ENCODE assay signal across 29 cellular contexts in genomic region chr11:589798-590197, GRCh38. TPM values are rescaled to one million over a fixed set of nuclear protein-coding genes. Genes with fewer than 3 reads are reported as not detected.
DNase-seq lines count a peak whose midpoint lies in the region; ATAC-seq, FAIRE-seq and TF ChIP-seq lines count a peak whose summit lies in the region.
"Had no signal": no experiment of that assay in that cellular context is flagged by ENCODE, and none has a peak within 500 bp of the region (broad histone marks: within the 10 kb centered on the region; RNA-seq: fewer than 3 reads in every experiment).

No MANE protein-coding gene starts in this region.

- no peak overlapping the region for H2BK15ac ChIP-seq in neuronal stem cell (ENCODE audit: low read length)

- no peak overlapping the region for H2BK120ac ChIP-seq in neuronal stem cell (ENCODE audit: low read depth, low read length)

- H3K36me3 ChIP-seq in Caco-2 (ENCODE audit: control insufficient read depth, insufficient read depth, low read length) = peaks cover 6% of the 10 kb centered on the region
- H3K36me3 ChIP-seq in GM12878 (ENCODE audit: control insufficient read depth in 2 of 2, insufficient read depth in 2 of 2, low read length in 1 of 2) = peaks cover 30 to 45% of the 10 kb centered on the region in 2 experiments
- peaks cover 56 to 85% of the 10 kb centered on the region in 2 donors for H3K36me3 ChIP-seq in neuronal stem cell (replicated peaks in 1 of 2; ENCODE audit: control insufficient read depth in 2 of 2, insufficient read depth in 2 of 2, low read length in 2 of 2)

- no peaks in the 10 kb centered on the region for H3K9me3 Mint-ChIP-seq in activated T-cell treated with anti-CD3 and anti-CD28 coated beads, Interleukin-2, amount 50 U/mL, for 72 hours
- no peaks in the 10 kb centered on the region for H3K9me3 Mint-ChIP-seq in Caco-2 (ENCODE audit: unreplicated experiment)
- H3K9me3 Mint-ChIP-seq in stimulated activated memory B cell treated with anti-CD40 and anti-IgM and Interleukin-4, amounts not matched to agents 10 μg/mL and 1 μg/mL and 100 μg/mL, for 72 hours = no peaks in the 10 kb centered on the region
- H3K9me3 Mint-ChIP-seq: CD14-positive monocyte had no signal

- H3K9ac ChIP-seq in GM12878 (ENCODE audit: control insufficient read depth, insufficient read depth, low read length) (no peak overlapping the region), neuronal stem cell (ENCODE audit: low read depth, low read length, poor library complexity) (no peak overlapping the region)
- H3K9ac ChIP-seq: SK-N-SH had no signal

- H4K20me1 ChIP-seq in GM12878 (ENCODE audit: control insufficient read depth, insufficient read depth) = no peaks in the 10 kb centered on the region

- no peak overlapping the region for H4K91ac ChIP-seq in neuronal stem cell (ENCODE audit: low read depth, low read length, poor library complexity)

- peak overlapping the region; percentile 79 for H3K27ac Mint-ChIP-seq in activated T-cell treated with anti-CD3 and anti-CD28 coated beads, Interleukin-2, amount 50 U/mL, for 72 hours
- peak overlapping the region; percentile 82 for H3K27ac Mint-ChIP-seq in Caco-2 (ENCODE audit: unreplicated experiment)
- H3K27ac Mint-ChIP-seq in stimulated activated memory B cell treated with anti-CD40 and anti-IgM and Interleukin-4, amounts not matched to agents 10 μg/mL and 1 μg/mL and 100 μg/mL, for 72 hours = no peak overlapping the region
- H3K27ac Mint-ChIP-seq: B cell had no signal

- no peak for TF ChIP-seq RAD21 in GM12878 (IDR thresholded peaks at IDR 0.05; ENCODE audit: insufficient read depth, low read depth, low read length)

- H3K79me1 ChIP-seq in neuronal stem cell (ENCODE audit: low read depth, low read length) = peaks cover 4% of the 10 kb centered on the region

- no peaks in the 10 kb centered on the region for H3K79me2 ChIP-seq in GM12878 (ENCODE audit: control insufficient read depth, insufficient read depth, low read length)

- TF ChIP-seq CTCF in Caco-2 (IDR thresholded peaks at IDR 0.05; ENCODE audit: insufficient read depth in 1 of 2, low read depth in 1 of 2, low read length in 1 of 2, severe bottlenecking in 1 of 2, unreplicated experiment in 1 of 2) (no peak), GM12878 (IDR thresholded peaks at IDR 0.05 in 2 of 3, conservative IDR thresholded peaks at IDR 0.05 in 1 of 3; ENCODE audit: control insufficient read depth in 2 of 3, extremely low read depth in 1 of 3, insufficient read depth in 1 of 3, low read depth in 3 of 3, low read length in 3 of 3) (no peak)

- H2BK5ac ChIP-seq in neuronal stem cell (ENCODE audit: low read length) = no peak overlapping the region

- H2BK12ac ChIP-seq in neuronal stem cell (ENCODE audit: low read length) = no peak overlapping the region

- no peak for ATAC-seq in activated T-cell treated with anti-CD3 and anti-CD28 coated beads, Interleukin-2, amount 50 U/mL, for 72 hours (replicated peaks in 1 of 2)
- no peak for ATAC-seq in GM12878
- ATAC-seq in stimulated activated memory B cell treated with anti-CD40 and anti-IgM and Interleukin-4, amounts not matched to agents 10 μg/mL and 1 μg/mL and 100 μg/mL, for 72 hours = no peak
- ATAC-seq: A549, HCT116, Panc1 had no signal

- H4K8ac ChIP-seq in neuronal stem cell (ENCODE audit: low read depth, low read length) = peak overlapping the region; percentile 74

- H3K27me3 Mint-ChIP-seq in activated T-cell treated with anti-CD3 and anti-CD28 coated beads, Interleukin-2, amount 50 U/mL, for 72 hours (ENCODE audit: low read depth) = no peaks in the 10 kb centered on the region
- H3K27me3 Mint-ChIP-seq in Caco-2 (ENCODE audit: insufficient read depth, unreplicated experiment) = no peaks in the 10 kb centered on the region
- no peaks in the 10 kb centered on the region for H3K27me3 Mint-ChIP-seq in stimulated activated memory B cell treated with anti-CD40 and anti-IgM and Interleukin-4, amounts not matched to agents 10 μg/mL and 1 μg/mL and 100 μg/mL, for 72 hours
- H3K27me3 Mint-ChIP-seq: B cell had no signal

- H3K27me3 ChIP-seq in Caco-2 (replicated peaks; ENCODE audit: control insufficient read depth, insufficient read depth, low read length) (no peaks in the 10 kb centered on the region), GM12878 (replicated peaks in 1 of 2; ENCODE audit: control insufficient read depth in 2 of 2, insufficient read depth in 2 of 2, low read length in 1 of 2) (no peaks in the 10 kb centered on the region), neuronal stem cell (ENCODE audit: control insufficient read depth in 3 of 3, insufficient read depth in 3 of 3, low read depth in 1 of 3, low read length in 3 of 3) (no peaks in the 10 kb centered on the region)
- H3K27me3 ChIP-seq: MG63 had no signal

- H3K14ac ChIP-seq in neuronal stem cell (ENCODE audit: low read length) = no peak overlapping the region

- H3K36me3 Mint-ChIP-seq in activated T-cell treated with anti-CD3 and anti-CD28 coated beads, Interleukin-2, amount 50 U/mL, for 72 hours (ENCODE audit: insufficient read depth in 2 of 2) = peaks cover 5 to 38% of the 10 kb centered on the region in 2 donors
- peaks cover 90% of the 10 kb centered on the region for H3K36me3 Mint-ChIP-seq in Caco-2 (ENCODE audit: insufficient read depth, unreplicated experiment)
- H3K36me3 Mint-ChIP-seq in stimulated activated memory B cell treated with anti-CD40 and anti-IgM and Interleukin-4, amounts not matched to agents 10 μg/mL and 1 μg/mL and 100 μg/mL, for 72 hours = peaks cover 70% of the 10 kb centered on the region

- H2AFZ ChIP-seq in GM12878 (ENCODE audit: control insufficient read depth, low read depth, low read length) = no peak overlapping the region
- no peak overlapping the region for H2AFZ ChIP-seq in neuronal stem cell (ENCODE audit: low read length)

- DNase-seq in activated T-cell treated with anti-CD3 and anti-CD28 coated beads, Interleukin-2, amount 50 U/mL, for 72 hours = no peak
- no peak for DNase-seq in activated T-cell treated with anti-CD3 and anti-CD28 coated beads, Interleukin-2, amount 50 U/mL, for 48 hours
- DNase-seq in Caco-2 (no peak), GM12878 (ENCODE audit: low read depth, low spot score) (no peak), neuronal stem cell (ENCODE audit: low spot score) (no peak), NCI-H187 treated with DMSO at 0.1 percent for 48 hours (lab: John Stamatoyannopoulos, UW) (no peak), HUDEP-2 (lab: John Stamatoyannopoulos, UW; ENCODE audit: unreplicated experiment in 76 of 76) (no peak)
- DNase-seq: COR-L47; DMS 273 treated with DMSO at 0.1 percent for 48 hours; DND-41; GOT3; MG63; NCI-H1048; NCI-H1417 treated with DMSO at 0.1 percent for 48 hours; NCI-H1930; NCI-H226; NCI-H524; NCI-H774; NK-92 treated with Interleukin-12 subunit alpha and Interleukin-12 subunit beta, amount 100 ng/mL, for 24 hours; SIG-M5; SK-N-SH had no signal

- no peak overlapping the region for H2AK5ac ChIP-seq in neuronal stem cell (ENCODE audit: low read depth, low read length)

- H3K23ac ChIP-seq in neuronal stem cell (ENCODE audit: low read depth, low read length, poor library complexity) = peak overlapping the region; percentile 59

- BruUV-seq in Caco-2 (replicated peaks; lab: Mats Ljungman, UMichigan) = no TSS peak
- no TSS peak for BruUV-seq in GM12878 (replicated peaks; lab: Mats Ljungman, UMichigan)

- WGBS in GM12878 (ENCODE audit: insufficient coverage, insufficient replicate concordance, low lambda C conversion rate, missing lambda C conversion rate) = 95% methylated on average over 26 of the region's 26 CpGs
- no CpG with 5 or more reads among the region's 26 CpGs for WGBS in neuronal stem cell (ENCODE audit: extremely low coverage in 2 of 2, insufficient read length in 2 of 2, insufficient replicate concordance in 1 of 2), 2 donors

- no peak overlapping the region for H3K4ac ChIP-seq in neuronal stem cell (ENCODE audit: low read length)

- POLR2A ChIA-PET in Caco-2 (lab: Charles Lee) (no interaction called here), GM12878 (lab: Charles Lee) (no interaction called here)

- H3K27ac ChIP-seq in GM12878 (ENCODE audit: control insufficient read depth, insufficient read depth) = no peak overlapping the region
- H3K27ac ChIP-seq in neuronal stem cell (replicated peaks; ENCODE audit: low read length) = no peak overlapping the region

- RAD21 ChIA-PET in GM12878 (lab: Charles Lee; ENCODE audit: unreplicated experiment) = no interaction called here

- FAIRE-seq in GM12878 (lab: Jason Lieb, UNC) = no peak
- FAIRE-seq: A549, GM12891 had no signal

- H3K4me1 Mint-ChIP-seq in activated T-cell treated with anti-CD3 and anti-CD28 coated beads, Interleukin-2, amount 50 U/mL, for 72 hours (ENCODE audit: low read depth) = peaks cover 40% of the 10 kb centered on the region
- peaks cover 29% of the 10 kb centered on the region for H3K4me1 Mint-ChIP-seq in Caco-2 (ENCODE audit: low read depth, unreplicated experiment)
- H3K4me1 Mint-ChIP-seq in stimulated activated memory B cell treated with anti-CD40 and anti-IgM and Interleukin-4, amounts not matched to agents 10 μg/mL and 1 μg/mL and 100 μg/mL, for 72 hours = peaks cover 7% of the 10 kb centered on the region
- H3K4me1 Mint-ChIP-seq: B cell had no signal

- intact Hi-C loops in Caco-2 (cut with micrococcal nuclease; ENCODE audit: unreplicated experiment) (loop anchor here (2.0 kb wide), 1 partner anchor 29 kb away; the partner anchor contains the start of genes LMNTD2 and RASSF7), GM12878 (cut with micrococcal nuclease; ENCODE audit: unreplicated experiment) (no loop called here)

- H3K4me3 ChIP-seq in Caco-2 (ENCODE audit: low read depth, low read length) = no peak overlapping the region
- H3K4me3 ChIP-seq in GM12878 = no peak overlapping the region
- no peak overlapping the region for H3K4me3 ChIP-seq in neuronal stem cell (ENCODE audit: low read length in 2 of 2)
- H3K4me3 ChIP-seq: A549, MG63 had no signal

- TF ChIP-seq POLR2A in GM12878 (IDR thresholded peaks at IDR 0.05; ENCODE audit: low read depth, low read length) = 0 out of 2 replicates have a peak, but pooled peaks have one; percentile 47

- H3K4me1 ChIP-seq in Caco-2 (peaks cover 25% of the 10 kb centered on the region), GM12878 (ENCODE audit: control insufficient read depth, insufficient read depth, low read length) (no peaks in the 10 kb centered on the region), neuronal stem cell (ENCODE audit: control insufficient read depth in 2 of 2, insufficient read depth in 1 of 2, low read depth in 1 of 2, low read length in 2 of 2) (no peaks in the 10 kb centered on the region)

- no peak overlapping the region for H3K4me3 Mint-ChIP-seq in activated T-cell treated with anti-CD3 and anti-CD28 coated beads, Interleukin-2, amount 50 U/mL, for 72 hours
- H3K4me3 Mint-ChIP-seq in Caco-2 (ENCODE audit: unreplicated experiment) = no peak overlapping the region
- no peak overlapping the region for H3K4me3 Mint-ChIP-seq in stimulated activated memory B cell treated with anti-CD40 and anti-IgM and Interleukin-4, amounts not matched to agents 10 μg/mL and 1 μg/mL and 100 μg/mL, for 72 hours
- H3K4me3 Mint-ChIP-seq: B cell, CD14-positive monocyte had no signal

- CTCF ChIA-PET in Caco-2 (lab: Charles Lee) = no interaction called here
- CTCF ChIA-PET in GM12878 (lab: Yijun Ruan, JAX) = no interaction called here

- in situ Hi-C loops in GM12878 (cut with MboI) = no loop called here

- H3K18ac ChIP-seq in neuronal stem cell (ENCODE audit: low read length) = no peak overlapping the region

- no peak overlapping the region for H3K4me2 ChIP-seq in GM12878 (ENCODE audit: control insufficient read depth, insufficient read depth)
- H3K4me2 ChIP-seq in neuronal stem cell (ENCODE audit: insufficient read depth, low read length, poor library complexity, severe bottlenecking) = no peak overlapping the region
- H3K4me2 ChIP-seq: A549, SK-N-SH had no signal

- H3K9me3 ChIP-seq in Caco-2 (no peaks in the 10 kb centered on the region), GM12878 (replicated peaks; ENCODE audit: control insufficient read depth, insufficient read depth, low read length) (no peaks in the 10 kb centered on the region), neuronal stem cell (replicated peaks in 1 of 2; ENCODE audit: control insufficient read depth in 2 of 2, insufficient read depth in 1 of 2, low read depth in 1 of 2, low read length in 2 of 2) (no peaks in the 10 kb centered on the region)
- H3K9me3 ChIP-seq: A549, MG63, SK-N-SH had no signal

- no peak for TF ChIP-seq EP300 in GM12878 (IDR thresholded peaks at IDR 0.05; ENCODE audit: borderline replicate concordance in 1 of 2, control insufficient read depth in 1 of 2, low read depth in 2 of 2, low read length in 2 of 2)

- SMC1A ChIA-PET in GM12878 (lab: Charles Lee; ENCODE audit: uncharacterized antibody, unreplicated experiment) = no interaction called here

RNA-seq across cellular contexts. Expression of gene PHRF1, which starts 13.5 kb away (rescaled TPM):
- 10 to 100 TPM; 29.7 to 31.0 TPM for total RNA-seq in activated T-cell treated with anti-CD3 and anti-CD28 coated beads, Interleukin-2, amount 50 U/mL, for 72 hours
- total RNA-seq in Caco-2 (2022) = 43.9 and 46.8 TPM in 2 replicates
- total RNA-seq in GM12878 (2013; cell fraction: nucleolus; rRNA removed) = 65.8 and 74.9 TPM in 2 replicates
- 19.2 and 22.0 TPM in 2 replicates for total RNA-seq in GM12878 (2014; rRNA removed)
- 8.8 and 11.1 TPM in 2 replicates for total RNA-seq in GM12878 (2014; rRNA removed; fragmentation: Illumina TruSeq; extraction: Trizol)
- 39.4 and 43.5 TPM in 2 replicates for total RNA-seq in GM12878 (2021)
- 4.2 TPM for polyA plus RNA-seq in GM12878 (2011; ENCODE audit: low read depth)
- 4.9 and 11.7 TPM in 2 replicates for polyA plus RNA-seq in GM12878 (2011; rRNA removed)
- polyA plus RNA-seq in GM12878 (2011; cell fraction: cytosol; rRNA removed) = 11.7 and 18.5 TPM in 2 replicates
- 44.2 and 63.2 TPM in 2 replicates for polyA plus RNA-seq in GM12878 (2011; cell fraction: nucleus; rRNA removed)
- polyA plus RNA-seq in GM12878 (2012) = 16.1 TPM in 2 replicates
- polyA plus RNA-seq in GM12878 (2014; fragmentation: Illumina TruSeq; extraction: Trizol) = 2.4 and 8.0 TPM in 2 replicates
- polyA plus RNA-seq in GM12878 (2014; fragmentation: Nextera tagmentation; extraction: Ambion mirVana) = under 1 TPM; 0.13 to 0.42 TPM
- polyA plus RNA-seq in GM12878 (2014; rRNA removed) = 23.4 and 28.2 TPM in 2 replicates
- polyA plus RNA-seq in GM12878 (2016; fragmentation: Nextera tagmentation; extraction: Ambion mirVana) = 10 to 100 TPM; 18.5 to 21.7 TPM
- 9.5 and 17.9 TPM in 2 replicates for polyA minus RNA-seq in GM12878 (2011; rRNA and poly(A)+ RNA removed)
- 12.8 and 12.9 TPM in 2 replicates for polyA minus RNA-seq in GM12878 (2011; cell fraction: cytosol; rRNA and poly(A)+ RNA removed)
- polyA minus RNA-seq in GM12878 (2011; cell fraction: nucleus; rRNA and poly(A)+ RNA removed) = 14.7 and 27.1 TPM in 2 replicates
- polyA plus RNA-seq in neuronal stem cell (2013, experiment 1 of 2) = 13.1 TPM
- 12.9 TPM for polyA plus RNA-seq in neuronal stem cell (2013, experiment 2 of 2)

RNA-seq across cellular contexts. Expression of gene IRF7, which starts 26.0 kb away (rescaled TPM):
- total RNA-seq in activated T-cell treated with anti-CD3 and anti-CD28 coated beads, Interleukin-2, amount 50 U/mL, for 72 hours = 10 to 100 TPM; 46.7 to 95.8 TPM
- total RNA-seq in Caco-2 (2022) (27.2 and 31.2 TPM in 2 replicates), GM12878 (2014; rRNA removed) (119 and 141 TPM in 2 replicates), GM12878 (2014; rRNA removed; fragmentation: Illumina TruSeq; extraction: Trizol) (24.3 and 24.4 TPM in 2 replicates), GM12878 (2021) (115 and 116 TPM in 2 replicates)
- 129 and 153 TPM in 2 replicates for total RNA-seq in GM12878 (2013; cell fraction: nucleolus; rRNA removed)
- 17.8 TPM for polyA plus RNA-seq in GM12878 (2011; ENCODE audit: low read depth)
- polyA plus RNA-seq in GM12878 (2011; rRNA removed) (22.0 and 65.3 TPM in 2 replicates), GM12878 (2014; fragmentation: Illumina TruSeq; extraction: Trizol) (0.71 and 8.1 TPM in 2 replicates), GM12878 (2014; fragmentation: Nextera tagmentation; extraction: Ambion mirVana) (10 to 100 TPM in 1 of 2 experiments, 1 to 10 TPM in 1; 4.4 to 26.4 TPM), GM12878 (2014; rRNA removed) (129 and 142 TPM in 2 replicates), GM12878 (2016; fragmentation: Nextera tagmentation; extraction: Ambion mirVana) (10 to 100 TPM; 69.9 to 88.5 TPM)
- polyA plus RNA-seq in GM12878 (2011; cell fraction: cytosol; rRNA removed) = 83.0 and 157 TPM in 2 replicates
- 623 and 683 TPM in 2 replicates for polyA plus RNA-seq in GM12878 (2011; cell fraction: nucleus; rRNA removed)
- 112 and 138 TPM in 2 replicates for polyA plus RNA-seq in GM12878 (2012)
- polyA minus RNA-seq in GM12878 (2011; rRNA and poly(A)+ RNA removed) = 50.5 and 146 TPM in 2 replicates
- 62.5 and 71.1 TPM in 2 replicates for polyA minus RNA-seq in GM12878 (2011; cell fraction: cytosol; rRNA and poly(A)+ RNA removed)
- 201 and 259 TPM in 2 replicates for polyA minus RNA-seq in GM12878 (2011; cell fraction: nucleus; rRNA and poly(A)+ RNA removed)
- polyA plus RNA-seq in neuronal stem cell (2013, experiment 1 of 2) = 5.5 TPM
- polyA plus RNA-seq in neuronal stem cell (2013, experiment 2 of 2) = 5.1 TPM

RNA-seq across cellular contexts. Expression of gene RASSF7, which starts 29.0 kb away (rescaled TPM):
- total RNA-seq in activated T-cell treated with anti-CD3 and anti-CD28 coated beads, Interleukin-2, amount 50 U/mL, for 72 hours = 10 to 100 TPM; 13.5 to 14.2 TPM
- total RNA-seq in Caco-2 (2022) (61.1 and 65.5 TPM in 2 replicates), GM12878 (2014; rRNA removed) (17.8 and 19.0 TPM in 2 replicates), GM12878 (2014; rRNA removed; fragmentation: Illumina TruSeq; extraction: Trizol) (2.8 and 3.0 TPM in 2 replicates), GM12878 (2021) (15.1 and 16.8 TPM in 2 replicates)
- 12.2 and 18.6 TPM in 2 replicates for total RNA-seq in GM12878 (2013; cell fraction: nucleolus; rRNA removed)
- 2.7 TPM for polyA plus RNA-seq in GM12878 (2011; ENCODE audit: low read depth)
- polyA plus RNA-seq in GM12878 (2011; rRNA removed) (3.4 and 9.6 TPM in 2 replicates), GM12878 (2014; fragmentation: Illumina TruSeq; extraction: Trizol) (0.16 and 1.1 TPM in 2 replicates), GM12878 (2014; fragmentation: Nextera tagmentation; extraction: Ambion mirVana) (1 to 10 TPM in 1 of 2 experiments, under 1 TPM in 1; 0.39 to 1.0 TPM), GM12878 (2014; rRNA removed) (21.0 and 26.4 TPM in 2 replicates), GM12878 (2016; fragmentation: Nextera tagmentation; extraction: Ambion mirVana) (10 to 100 TPM; 22.2 to 29.7 TPM)
- polyA plus RNA-seq in GM12878 (2011; cell fraction: cytosol; rRNA removed) = 17.5 and 28.1 TPM in 2 replicates
- polyA plus RNA-seq in GM12878 (2011; cell fraction: nucleus; rRNA removed) = 69.5 and 70.3 TPM in 2 replicates
- 12.6 and 15.4 TPM in 2 replicates for polyA plus RNA-seq in GM12878 (2012)
- polyA minus RNA-seq in GM12878 (2011; rRNA and poly(A)+ RNA removed) = 2.3 and 7.4 TPM in 2 replicates
- 3.2 and 8.7 TPM in 2 replicates for polyA minus RNA-seq in GM12878 (2011; cell fraction: cytosol; rRNA and poly(A)+ RNA removed)
- 8.1 and 14.3 TPM in 2 replicates for polyA minus RNA-seq in GM12878 (2011; cell fraction: nucleus; rRNA and poly(A)+ RNA removed)
- 8.9 TPM for polyA plus RNA-seq in neuronal stem cell (2013, experiment 1 of 2)
- 9.1 TPM for polyA plus RNA-seq in neuronal stem cell (2013, experiment 2 of 2)

RNA-seq across cellular contexts. Expression of gene LMNTD2, which starts 29.3 kb away (rescaled TPM):
- total RNA-seq in activated T-cell treated with anti-CD3 and anti-CD28 coated beads, Interleukin-2, amount 50 U/mL, for 72 hours = 1 to 10 TPM; 3.1 to 5.5 TPM
- total RNA-seq in Caco-2 (2022) (11.9 and 13.8 TPM in 2 replicates), GM12878 (2014; rRNA removed) (2.1 and 3.8 TPM in 2 replicates), GM12878 (2014; rRNA removed; fragmentation: Illumina TruSeq; extraction: Trizol) (0.45 and 0.83 TPM in 2 replicates), GM12878 (2021) (2.8 and 3.3 TPM in 2 replicates)
- total RNA-seq in GM12878 (2013; cell fraction: nucleolus; rRNA removed) = 1.7 and 4.5 TPM in 2 replicates
- 0.76 TPM for polyA plus RNA-seq in GM12878 (2011; ENCODE audit: low read depth)
- polyA plus RNA-seq in GM12878 (2011; rRNA removed) (0.99 and 1.2 TPM in 2 replicates), GM12878 (2014; fragmentation: Illumina TruSeq; extraction: Trizol) (0.22 TPM in 1 of 2 replicates, not detected in the other), GM12878 (2014; fragmentation: Nextera tagmentation; extraction: Ambion mirVana) (not detected), GM12878 (2014; rRNA removed) (3.5 and 4.1 TPM in 2 replicates), GM12878 (2016; fragmentation: Nextera tagmentation; extraction: Ambion mirVana) (1 to 10 TPM in 1 of 2 experiments, under 1 TPM in 1; 0.88 to 1.4 TPM)
- polyA plus RNA-seq in GM12878 (2011; cell fraction: cytosol; rRNA removed) = 1.1 and 2.5 TPM in 2 replicates
- 33.2 and 35.5 TPM in 2 replicates for polyA plus RNA-seq in GM12878 (2011; cell fraction: nucleus; rRNA removed)
- polyA plus RNA-seq in GM12878 (2012) = 6.5 and 7.0 TPM in 2 replicates
- 1.5 TPM in 1 of 2 replicates, not detected in the other for polyA minus RNA-seq in GM12878 (2011; rRNA and poly(A)+ RNA removed)
- 1.1 and 1.3 TPM in 2 replicates for polyA minus RNA-seq in GM12878 (2011; cell fraction: cytosol; rRNA and poly(A)+ RNA removed)
- polyA minus RNA-seq in GM12878 (2011; cell fraction: nucleus; rRNA and poly(A)+ RNA removed) = 3.1 and 3.8 TPM in 2 replicates
- 0.75 TPM for polyA plus RNA-seq in neuronal stem cell (2013, experiment 1 of 2)
- polyA plus RNA-seq in neuronal stem cell (2013, experiment 2 of 2) = 0.87 TPM

RNA-seq across cellular contexts. Expression of gene CDHR5, which starts 35.0 kb away (rescaled TPM):
- total RNA-seq in activated T-cell treated with anti-CD3 and anti-CD28 coated beads, Interleukin-2, amount 50 U/mL, for 72 hours = under 1 TPM in 1 of 2 donors, not detected in 1; 0.09 TPM
- total RNA-seq in Caco-2 (2022) (30.2 and 42.0 TPM in 2 replicates), GM12878 (2014; rRNA removed) (0.05 TPM in 1 of 2 replicates, not detected in the other), GM12878 (2014; rRNA removed; fragmentation: Illumina TruSeq; extraction: Trizol) (not detected in 2 replicates), GM12878 (2021) (0.40 TPM in 1 of 2 replicates, not detected in the other)
- not detected in 2 replicates for total RNA-seq in GM12878 (2013; cell fraction: nucleolus; rRNA removed)
- polyA plus RNA-seq in GM12878 (2011; ENCODE audit: low read depth) = not detected
- polyA plus RNA-seq in GM12878 (2011; rRNA removed) (not detected in 2 replicates), GM12878 (2014; fragmentation: Illumina TruSeq; extraction: Trizol) (not detected in 2 replicates), GM12878 (2014; fragmentation: Nextera tagmentation; extraction: Ambion mirVana) (not detected), GM12878 (2014; rRNA removed) (0.06 TPM in 1 of 2 replicates, not detected in the other), GM12878 (2016; fragmentation: Nextera tagmentation; extraction: Ambion mirVana) (not detected)
- polyA plus RNA-seq in GM12878 (2011; cell fraction: cytosol; rRNA removed) = not detected in 2 replicates
- not detected in 2 replicates for polyA plus RNA-seq in GM12878 (2011; cell fraction: nucleus; rRNA removed)
- 0.11 and 0.19 TPM in 2 replicates for polyA plus RNA-seq in GM12878 (2012)
- not detected in 2 replicates for polyA minus RNA-seq in GM12878 (2011; rRNA and poly(A)+ RNA removed)
- not detected in 2 replicates for polyA minus RNA-seq in GM12878 (2011; cell fraction: cytosol; rRNA and poly(A)+ RNA removed)
- not detected in 2 replicates for polyA minus RNA-seq in GM12878 (2011; cell fraction: nucleus; rRNA and poly(A)+ RNA removed)
- not detected for polyA plus RNA-seq in neuronal stem cell (2013, experiment 1 of 2)
- polyA plus RNA-seq in neuronal stem cell (2013, experiment 2 of 2) = not detected
- total RNA-seq: B cell, LHCN-M2 had no signal
- polyA plus RNA-seq: SK-N-SH had no signal
